8 cellular contexts compared by ENCODE assay signal in genomic region chr5:137888489-137888874, GRCh38. TPM values are rescaled to one million over a fixed set of nuclear protein-coding genes. Genes with fewer than 3 reads are reported as not detected.
DNase-seq lines count a peak whose midpoint lies in the region; ATAC-seq and TF ChIP-seq lines count a peak whose summit lies in the region.

No MANE protein-coding gene starts in this region.

- in situ Hi-C loops in HAP-1 (cut with MboI; ENCODE audit: low sequenced_read_pairs), result no loop called here

- POLR2A ChIA-PET in HEK293T (lab: Yijun Ruan, JAX), result interaction anchor here (0.6 to 2.5 kb wide), 23 partner anchors 9 to 443 kb away, joined by 3 to 22 read pairs (median 4); partner anchors contain the start of gene CDC25C

- no peak for TF ChIP-seq CTCF in VCaP (conservative IDR thresholded peaks at IDR 0.05)
- no peak for TF ChIP-seq CTCF in heart right ventricle (IDR thresholded peaks at IDR 0.05)

- TF ChIP-seq POLR2A in GM18505 (IDR thresholded peaks at IDR 0.05; ENCODE audit: borderline replicate concordance, extremely low read depth, insufficient read depth, insufficient read length), result no peak

- peaks cover 6% of the 10 kb centered on the region for H3K4me1 Mint-ChIP-seq in stimulated activated effector memory CD8-positive, alpha-beta T cell treated with anti-CD3 and anti-CD28 coated beads, Interleukin-12 subunit alpha, Interleukin-12 subunit beta, amount 100 ng/mL, for 72 hours

- H3K9me3 ChIP-seq in HAP-1 (0 out of 2 replicates have a peak, but pooled peaks cover 2% of the 10 kb centered on the region), heart right ventricle (no peaks in the 10 kb centered on the region)

- H3K4me3 Mint-ChIP-seq in stimulated activated effector memory CD8-positive, alpha-beta T cell treated with anti-CD3 and anti-CD28 coated beads, Interleukin-12 subunit alpha, Interleukin-12 subunit beta, amount 100 ng/mL, for 72 hours, result peak overlapping the region; percentile 79

- intact Hi-C loops in heart right ventricle (cut with DNase I), result loop anchor here in 5 of 10 donors (2.0 to 10.0 kb wide), 4 partner anchors 30 to 114 kb away; no protein-coding TSS in a partner anchor

- peak overlapping the region; percentile 84 for H3K27ac ChIP-seq in VCaP
- peak overlapping the region; percentile 83 to 96 (median 92) for H3K27ac ChIP-seq in heart right ventricle

- H3K36me3 ChIP-seq in HAP-1 (replicated peaks), result no peaks in the 10 kb centered on the region
- peaks cover 0 to 3% (median 0%) of the 10 kb centered on the region in 9 donors for H3K36me3 ChIP-seq in heart right ventricle

- WGBS in heart right ventricle, 2 donors, result 16 to 28% methylated on average over 6 of the region's 6 CpGs

- H3K36me3 Mint-ChIP-seq in stimulated activated effector memory CD8-positive, alpha-beta T cell treated with anti-CD3 and anti-CD28 coated beads, Interleukin-12 subunit alpha, Interleukin-12 subunit beta, amount 100 ng/mL, for 72 hours, result no peaks in the 10 kb centered on the region

- H3K27me3 ChIP-seq in HAP-1 (ENCODE audit: low read depth) (no peaks in the 10 kb centered on the region), heart right ventricle (no peaks in the 10 kb centered on the region)

- H3K27ac Mint-ChIP-seq in stimulated activated effector memory CD8-positive, alpha-beta T cell treated with anti-CD3 and anti-CD28 coated beads, Interleukin-12 subunit alpha, Interleukin-12 subunit beta, amount 100 ng/mL, for 72 hours, result peak overlapping the region; percentile 91

- ATAC-seq in heart right ventricle (peak in 3 of 8 donors; percentile 31 to 35 (median 34)), GM19328 (IDR thresholded peaks at IDR 0.05; ENCODE audit: unreplicated experiment) (no peak), GM18505 (IDR thresholded peaks at IDR 0.05; ENCODE audit: unreplicated experiment) (no peak)
- no peak for ATAC-seq in stimulated activated effector memory CD8-positive, alpha-beta T cell treated with anti-CD3 and anti-CD28 coated beads, Interleukin-12 subunit alpha, Interleukin-12 subunit beta, amount 100 ng/mL, for 72 hours

- H3K4me1 ChIP-seq in HAP-1 (peaks cover 34% of the 10 kb centered on the region), heart right ventricle (peaks cover 0 to 34% (median 16%) of the 10 kb centered on the region in 9 donors)

- DNase-seq in HAP-1 (ENCODE audit: low spot score in 2 of 2) (peak in 1 of 2 experiments; percentile 36), heart right ventricle (no peak), middle frontal gyrus (ENCODE audit: extremely low spot score, low spot score) (no peak), HEK293T (ENCODE audit: extremely low spot score) (no peak)
- DNase-seq in stimulated activated effector memory CD8-positive, alpha-beta T cell treated with anti-CD3 and anti-CD28 coated beads, Interleukin-12 subunit alpha, Interleukin-12 subunit beta, amount 100 ng/mL, for 72 hours (ENCODE audit: low spot score in 2 of 2), result no peak

- CTCF ChIA-PET in HEK293T (lab: Yijun Ruan, JAX), result interaction anchor here (1.8 kb wide), 1 partner anchor 110 kb away, joined by 6 read pairs; no protein-coding TSS in a partner anchor

- H3K4me3 ChIP-seq in HAP-1 (peak overlapping the region; percentile 34), heart right ventricle (peak overlapping the region; percentile 41 to 65 (median 60))

- no peaks in the 10 kb centered on the region for H3K9me3 Mint-ChIP-seq in stimulated activated effector memory CD8-positive, alpha-beta T cell treated with anti-CD3 and anti-CD28 coated beads, Interleukin-12 subunit alpha, Interleukin-12 subunit beta, amount 100 ng/mL, for 72 hours

TF ChIP-seq in HEK293T, 16 proteins besides CTCF, POLR2A, EP300 and RAD21:
- TF ChIP-seq ARNT (IDR thresholded peaks at IDR 0.05) (no peak), HDGF (IDR thresholded peaks at IDR 0.05; ENCODE audit: borderline replicate concordance) (no peak), BHLHE40 (IDR thresholded peaks at IDR 0.05; ENCODE audit: borderline replicate concordance) (no peak), SUZ12 (IDR thresholded peaks at IDR 0.05) (no peak)

RNA-seq across cellular contexts. Expression of gene PKD2L2, which starts 0.8 kb away (rescaled TPM):
- total RNA-seq in heart right ventricle, result 1 to 10 TPM in 3 of 10 donors, under 1 TPM in 6, not detected in 1; 0.42 to 1.7 (median 0.53) TPM
- polyA plus RNA-seq in heart right ventricle, result under 1 TPM in 1 of 2 donors, not detected in 1; 0.06 TPM

RNA-seq across cellular contexts. Expression of gene MYOT, which starts 20.8 kb away (rescaled TPM):
- total RNA-seq in heart right ventricle, result 10 to 100 TPM in 9 of 10 donors, 1 to 10 TPM in 1; 6.8 to 22.4 (median 11.7) TPM
- 100 to 1,000 TPM in 1 of 2 donors, 1 to 10 TPM in 1; 6.4 to 180 TPM for polyA plus RNA-seq in heart right ventricle
